Comparison of ENCODE assay signal across 1 cellular context in the genomic region with DNA sequence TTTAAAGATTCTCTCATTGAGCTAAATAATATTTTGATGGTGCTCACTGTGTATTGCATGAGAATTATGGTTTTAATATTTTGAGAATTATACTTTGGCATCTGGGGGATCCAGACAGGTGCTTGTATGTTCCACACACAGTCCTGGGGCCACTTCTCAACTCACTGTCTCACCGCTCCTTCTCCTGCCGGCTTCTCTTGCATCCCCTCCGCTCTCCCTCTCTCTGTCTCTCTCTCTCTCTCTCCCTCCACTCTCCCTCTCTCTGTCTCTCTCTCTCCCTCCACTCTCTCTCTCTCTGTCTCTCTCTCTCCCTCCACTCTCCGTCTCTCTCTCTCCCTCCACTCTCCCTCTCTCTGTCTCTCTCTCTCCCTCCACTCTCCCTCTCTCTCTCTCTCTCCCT.
TF ChIP-seq lines count a peak whose summit lies in the region.

No MANE protein-coding gene starts in this region.

TF ChIP-seq in K562, 482 proteins besides CTCF, POLR2A, EP300 and RAD21 (continued from another document):
- TF ChIP-seq, protein P1, sequence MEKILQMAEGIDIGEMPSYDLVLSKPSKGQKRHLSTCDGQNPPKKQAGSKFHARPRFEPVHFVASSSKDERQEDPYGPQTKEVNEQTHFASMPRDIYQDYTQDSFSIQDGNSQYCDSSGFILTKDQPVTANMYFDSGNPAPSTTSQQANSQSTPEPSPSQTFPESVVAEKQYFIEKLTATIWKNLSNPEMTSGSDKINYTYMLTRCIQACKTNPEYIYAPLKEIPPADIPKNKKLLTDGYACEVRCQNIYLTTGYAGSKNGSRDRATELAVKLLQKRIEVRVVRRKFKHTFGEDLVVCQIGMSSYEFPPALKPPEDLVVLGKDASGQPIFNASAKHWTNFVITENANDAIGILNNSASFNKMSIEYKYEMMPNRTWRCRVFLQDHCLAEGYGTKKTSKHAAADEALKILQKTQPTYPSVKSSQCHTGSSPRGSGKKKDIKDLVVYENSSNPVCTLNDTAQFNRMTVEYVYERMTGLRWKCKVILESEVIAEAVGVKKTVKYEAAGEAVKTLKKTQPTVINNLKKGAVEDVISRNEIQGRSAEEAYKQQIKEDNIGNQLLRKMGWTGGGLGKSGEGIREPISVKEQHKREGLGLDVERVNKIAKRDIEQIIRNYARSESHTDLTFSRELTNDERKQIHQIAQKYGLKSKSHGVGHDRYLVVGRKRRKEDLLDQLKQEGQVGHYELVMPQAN (IDR thresholded peaks at IDR 0.05; ENCODE audit: borderline replicate concordance), result no peak
- no peak for TF ChIP-seq FIP1L1 (IDR thresholded peaks at IDR 0.05; ENCODE audit: low read depth, low read length, poor library complexity, severe bottlenecking)
- TF ChIP-seq, protein P2, sequence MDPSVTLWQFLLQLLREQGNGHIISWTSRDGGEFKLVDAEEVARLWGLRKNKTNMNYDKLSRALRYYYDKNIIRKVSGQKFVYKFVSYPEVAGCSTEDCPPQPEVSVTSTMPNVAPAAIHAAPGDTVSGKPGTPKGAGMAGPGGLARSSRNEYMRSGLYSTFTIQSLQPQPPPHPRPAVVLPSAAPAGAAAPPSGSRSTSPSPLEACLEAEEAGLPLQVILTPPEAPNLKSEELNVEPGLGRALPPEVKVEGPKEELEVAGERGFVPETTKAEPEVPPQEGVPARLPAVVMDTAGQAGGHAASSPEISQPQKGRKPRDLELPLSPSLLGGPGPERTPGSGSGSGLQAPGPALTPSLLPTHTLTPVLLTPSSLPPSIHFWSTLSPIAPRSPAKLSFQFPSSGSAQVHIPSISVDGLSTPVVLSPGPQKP (CRISPR knock-in tag; IDR thresholded peaks at IDR 0.05), result no peak
- TF ChIP-seq, protein P3, sequence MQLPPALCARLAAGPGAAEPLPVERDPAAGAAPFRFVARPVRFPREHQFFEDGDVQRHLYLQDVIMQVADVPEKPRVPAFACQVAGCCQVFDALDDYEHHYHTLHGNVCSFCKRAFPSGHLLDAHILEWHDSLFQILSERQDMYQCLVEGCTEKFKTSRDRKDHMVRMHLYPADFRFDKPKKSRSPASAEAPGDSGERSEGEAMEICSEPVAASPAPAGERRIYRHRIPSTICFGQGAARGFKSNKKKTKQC (CRISPR knock-in tag; IDR thresholded peaks at IDR 0.05), result no peak
- TF ChIP-seq NR2F6 (CRISPR knock-in tag; IDR thresholded peaks at IDR 0.05), result no peak
